In genomic region chr2:160493227-160494028, GRCh38 we compare ENCODE assay signal across 1 cellular context.
TF ChIP-seq lines count a peak whose summit lies in the region.

Gene RBMS1, minus strand, starts transcription at chr2:160493807. Its CDS starts 444 bp downstream, at chr2:160493363.

TF ChIP-seq in HepG2, 621 proteins besides CTCF, POLR2A, EP300 and RAD21 (continued from another document):
- no peak for TF ChIP-seq MZF1 (CRISPR knock-in tag; IDR thresholded peaks at IDR 0.05; ENCODE audit: borderline replicate concordance)
- no peak for TF ChIP-seq CEBPG (CRISPR knock-in tag; IDR thresholded peaks at IDR 0.05)
- no peak for TF ChIP-seq DNMT1 (CRISPR knock-in tag; IDR thresholded peaks at IDR 0.05)
- peak; percentile 64; the same call in 1 of the 2 replicates for TF ChIP-seq ZNF33A (CRISPR knock-in tag; IDR thresholded peaks at IDR 0.05; ENCODE audit: borderline replicate concordance)
- peak; percentile 79; the same call in 1 of the 2 replicates for TF ChIP-seq ZNF589 (CRISPR knock-in tag; conservative IDR thresholded peaks at IDR 0.05)
- TF ChIP-seq ZFP82 (CRISPR knock-in tag; IDR thresholded peaks at IDR 0.05; ENCODE audit: borderline replicate concordance), result peak; percentile 84; the same call in 1 of the 2 replicates
- peak; percentile 23 for TF ChIP-seq YY1 (IDR thresholded peaks at IDR 0.05; ENCODE audit: insufficient read depth, insufficient replicate concordance, low read depth, low read length)
- no peak for TF ChIP-seq ZNF143 (CRISPR knock-in tag; IDR thresholded peaks at IDR 0.05)
- TF ChIP-seq MTERF4 (CRISPR knock-in tag; IDR thresholded peaks at IDR 0.05), result 0 out of 2 replicates have a peak, but pooled peaks have one; percentile 8
- TF ChIP-seq ZNF263 (CRISPR knock-in tag; IDR thresholded peaks at IDR 0.05), result peak; percentile 92
- TF ChIP-seq HINFP (CRISPR knock-in tag; IDR thresholded peaks at IDR 0.05; ENCODE audit: low read depth), result peak; percentile 66; the same call in 1 of the 2 replicates
- TF ChIP-seq NFE2L1 (CRISPR knock-in tag; IDR thresholded peaks at IDR 0.05; ENCODE audit: borderline replicate concordance), result no peak
- TF ChIP-seq NFIB (CRISPR knock-in tag; IDR thresholded peaks at IDR 0.05; ENCODE audit: borderline replicate concordance), result no peak
- TF ChIP-seq TBL1XR1 (IDR thresholded peaks at IDR 0.05; ENCODE audit: borderline replicate concordance, low read length, partially characterized antibody), result no peak
- no peak for TF ChIP-seq NFYC (CRISPR knock-in tag; IDR thresholded peaks at IDR 0.05)
- no peak for TF ChIP-seq ZNF614 (CRISPR knock-in tag; IDR thresholded peaks at IDR 0.05; ENCODE audit: borderline replicate concordance)
- TF ChIP-seq ZNF776 (CRISPR knock-in tag; IDR thresholded peaks at IDR 0.05), result peak; percentile 66; the same call in 1 of the 2 replicates
- 0 out of 2 replicates have a peak, but pooled peaks have one; percentile 6 for TF ChIP-seq STAG1 (CRISPR knock-in tag; IDR thresholded peaks at IDR 0.05)
- no peak for TF ChIP-seq AGO1 (IDR thresholded peaks at IDR 0.05; ENCODE audit: low read depth, low read length, poor library complexity, severe bottlenecking)
- TF ChIP-seq JARID2 (CRISPR knock-in tag; IDR thresholded peaks at IDR 0.05; ENCODE audit: insufficient replicate concordance), result no peak
- TF ChIP-seq ZNF34 (CRISPR knock-in tag; IDR thresholded peaks at IDR 0.05; ENCODE audit: borderline replicate concordance), result peak; percentile 54
- no peak for TF ChIP-seq ZNF713 (CRISPR knock-in tag; IDR thresholded peaks at IDR 0.05)
- no peak for TF ChIP-seq CHD4 (IDR thresholded peaks at IDR 0.05; ENCODE audit: borderline replicate concordance, low read length)
- no peak for TF ChIP-seq GMEB1 (CRISPR knock-in tag; IDR thresholded peaks at IDR 0.05; ENCODE audit: borderline replicate concordance)
- no peak for TF ChIP-seq PLSCR1 (CRISPR knock-in tag; IDR thresholded peaks at IDR 0.05; ENCODE audit: borderline replicate concordance)
- TF ChIP-seq ZNF296 (CRISPR knock-in tag; conservative IDR thresholded peaks at IDR 0.05), result no peak
- no peak for TF ChIP-seq CREBL2 (CRISPR knock-in tag; IDR thresholded peaks at IDR 0.05; ENCODE audit: borderline replicate concordance)
- no peak for TF ChIP-seq GTF3A (CRISPR knock-in tag; conservative IDR thresholded peaks at IDR 0.05)
- TF ChIP-seq KAT8 (CRISPR knock-in tag; IDR thresholded peaks at IDR 0.05), result 0 out of 2 replicates have a peak, but pooled peaks have one; percentile 31
- TF ChIP-seq POLR2AphosphoS2 (IDR thresholded peaks at IDR 0.05; ENCODE audit: low read depth, low read length), result no peak
- no peak for TF ChIP-seq ZSCAN30 (CRISPR knock-in tag; IDR thresholded peaks at IDR 0.05)
- TF ChIP-seq ZFP36L2 (CRISPR knock-in tag; IDR thresholded peaks at IDR 0.05), result no peak
- no peak for TF ChIP-seq RFX1 (IDR thresholded peaks at IDR 0.05)
- no peak for TF ChIP-seq GFI1 (CRISPR knock-in tag; IDR thresholded peaks at IDR 0.05; ENCODE audit: borderline replicate concordance)
- no peak for TF ChIP-seq NONO (IDR thresholded peaks at IDR 0.05)
- peak; percentile 46; the same call in 1 of the 2 replicates for TF ChIP-seq NONO (CRISPR knock-in tag; conservative IDR thresholded peaks at IDR 0.05)
- TF ChIP-seq SMARCE1 (IDR thresholded peaks at IDR 0.05; ENCODE audit: borderline replicate concordance), result no peak
- no peak for TF ChIP-seq PHF5A (CRISPR knock-in tag; IDR thresholded peaks at IDR 0.05; ENCODE audit: low read depth, unreplicated experiment)
- TF ChIP-seq NR0B2 (CRISPR knock-in tag; IDR thresholded peaks at IDR 0.05), result no peak
- TF ChIP-seq KAT7 (CRISPR knock-in tag; IDR thresholded peaks at IDR 0.05; ENCODE audit: borderline replicate concordance), result no peak
- TF ChIP-seq NFKB2 (CRISPR knock-in tag; IDR thresholded peaks at IDR 0.05; ENCODE audit: borderline replicate concordance), result no peak
- no peak for TF ChIP-seq AFF4 (CRISPR knock-in tag; IDR thresholded peaks at IDR 0.05)
- peak; percentile 38 for TF ChIP-seq PRPF4 (IDR thresholded peaks at IDR 0.05; ENCODE audit: low read depth, low read length, poor library complexity, severe bottlenecking)
- TF ChIP-seq KMT2B (CRISPR knock-in tag; IDR thresholded peaks at IDR 0.05), result peak; percentile 47; the same call in 1 of the 2 replicates
- no peak; the same call in 1 of the 2 replicates for TF ChIP-seq IKZF5 (CRISPR knock-in tag; IDR thresholded peaks at IDR 0.05)
- TF ChIP-seq KDM5B (CRISPR knock-in tag; IDR thresholded peaks at IDR 0.05; ENCODE audit: borderline replicate concordance), result no peak
- TF ChIP-seq KLF16 (CRISPR knock-in tag; IDR thresholded peaks at IDR 0.05), result 0 out of 4 replicates have a peak, but pooled peaks of 1 of the 2 experiments have one; percentile 11
- TF ChIP-seq RBAK (CRISPR knock-in tag; IDR thresholded peaks at IDR 0.05), result no peak
TF ChIP-seq in HepG2: peak in this region for 130.
